14 cellular contexts compared by ENCODE assay signal in genomic region chr9:129480705-129481104, GRCh38.
DNase-seq lines count a peak whose midpoint lies in the region; ATAC-seq, FAIRE-seq and TF ChIP-seq lines count a peak whose summit lies in the region.
"Had no signal": no experiment of that assay in that cellular context is flagged by ENCODE, and none has a peak within 500 bp of the region (broad histone marks: within the 10 kb centered on the region; RNA-seq: fewer than 3 reads in every experiment).

No MANE protein-coding gene starts in this region.

- H4K20me1 ChIP-seq in K562 (replicated peaks; ENCODE audit: control insufficient read depth, insufficient read depth, low read length): no peaks in the 10 kb centered on the region

- peaks cover 5% of the 10 kb centered on the region; the same call in 2 of the 3 replicates for H3K79me2 ChIP-seq in K562 (ENCODE audit: control insufficient read depth, insufficient read depth, low read length)
- H3K79me2 ChIP-seq in mesendoderm (ENCODE audit: control insufficient read depth, insufficient read depth, low read length): no peaks in the 10 kb centered on the region

- peak overlapping the region; percentile 57 for H2BK5ac ChIP-seq in mesendoderm (ENCODE audit: low read length)

- DNase-seq in Calu3: no peak
- DNase-seq in K562 (ENCODE audit: extremely low read depth in 1 of 4, low spot score in 3 of 4): no peak
- no peak for DNase-seq in mesendoderm
- no peak for DNase-seq in NCI-H526 (lab: John Stamatoyannopoulos, UW)
- no peak for DNase-seq in omental fat pad (ENCODE audit: low spot score)
- no peak for DNase-seq in pancreas
- DNase-seq: activated B cell treated with CpG ODN at 0.5 μM for 24 hours; activated T-cell treated with anti-CD3 and anti-CD28 coated beads, Interleukin-2, amount 50 U/mL, for 48 hours; NCI-H2171 treated with DMSO at 0.1 percent for 48 hours; stimulated activated naive CD8-positive, alpha-beta T cell treated with anti-CD3 and anti-CD28 coated beads, Interleukin-15, amount 100 ng/mL, for 72 hours had no signal

- intact Hi-C loops in Calu3 (cut with micrococcal nuclease; ENCODE audit: unreplicated experiment): loop anchor here (10.0 kb wide), 1 partner anchor 66 kb away; no protein-coding TSS in a partner anchor
- intact Hi-C loops in K562 (cut with micrococcal nuclease): loop anchor here (5.0 kb wide), 1 partner anchor 68 kb away; no protein-coding TSS in a partner anchor
- intact Hi-C loops in pancreas (cut with DNase I): loop anchor here in 1 of 3 donors (10.0 kb wide), 1 partner anchor 306 kb away; the partner anchor contains the start of gene IER5L

- H2BK120ac ChIP-seq in mesendoderm (ENCODE audit: low read depth, low read length): no peak overlapping the region

- in situ Hi-C loops in K562 (cut with MboI): loop anchor here (10.0 kb wide), 1 partner anchor 306 kb away; the partner anchor contains the start of gene IER5L

- H3K27me3 ChIP-seq in K562 (ENCODE audit: control insufficient read depth in 2 of 2, insufficient read depth in 2 of 2, low read length in 2 of 2): no peaks in the 10 kb centered on the region
- no peaks in the 10 kb centered on the region for H3K27me3 ChIP-seq in mesendoderm (ENCODE audit: insufficient read depth, low read length, poor library complexity)
- no peaks in the 10 kb centered on the region for H3K27me3 ChIP-seq in subcutaneous abdominal adipose tissue (ENCODE audit: control insufficient read depth in 5 of 5, insufficient read depth in 4 of 5, low read length in 5 of 5)
- no peaks in the 10 kb centered on the region for H3K27me3 ChIP-seq in pancreas

- H3K36me3 Mint-ChIP-seq in Calu3 (ENCODE audit: insufficient read depth, unreplicated experiment): peaks cover 38% of the 10 kb centered on the region

- no TSS peak for BruUV-seq in Calu3 (replicated peaks; lab: Mats Ljungman, UMichigan)
- no TSS peak for BruUV-seq in K562 (replicated peaks; lab: Mats Ljungman, UMichigan)

- CTCF ChIA-PET in Calu3 (lab: Charles Lee) (no interaction called here), K562 (lab: Yijun Ruan, JAX; ENCODE audit: low intra/inter-chr PET ratio) (no interaction called here)

- H3K9me3 ChIP-seq in K562 (replicated peaks; ENCODE audit: control insufficient read depth, insufficient read depth, low read depth, low read length) (0 out of 2 replicates have a peak, but pooled peaks cover under 1% of the 10 kb centered on the region), subcutaneous abdominal adipose tissue (ENCODE audit: control insufficient read depth in 5 of 5, low read length in 5 of 5) (no peaks in the 10 kb centered on the region), pancreas (no peaks in the 10 kb centered on the region)

- peak overlapping the region; percentile 2 for H3K18ac ChIP-seq in mesendoderm (ENCODE audit: low read length)

- H3K4ac ChIP-seq in mesendoderm (ENCODE audit: low read depth, low read length): peak overlapping the region; percentile 87

- no peak overlapping the region for H4K5ac ChIP-seq in mesendoderm (ENCODE audit: low read length)

- H3K4me1 ChIP-seq in K562 (replicated peaks in 1 of 2; ENCODE audit: control insufficient read depth in 2 of 2, insufficient read depth in 2 of 2, low read length in 2 of 2): peaks cover 67 to 78% of the 10 kb centered on the region in 2 experiments
- H3K4me1 ChIP-seq in mesendoderm (ENCODE audit: control insufficient read depth, low read depth, low read length): peaks cover 15% of the 10 kb centered on the region
- H3K4me1 ChIP-seq in subcutaneous abdominal adipose tissue (ENCODE audit: control insufficient read depth in 5 of 5, insufficient read depth in 5 of 5, low read length in 5 of 5): peaks cover 8 to 62% (median 50%) of the 10 kb centered on the region in 5 donors
- H3K4me1 ChIP-seq in pancreas: peaks cover 27 to 35% (median 30%) of the 10 kb centered on the region in 3 donors

- no peaks in the 10 kb centered on the region for H3K36me3 ChIP-seq in K562 (ENCODE audit: control insufficient read depth, insufficient read depth, low read length)
- H3K36me3 ChIP-seq in mesendoderm (ENCODE audit: control insufficient read depth, insufficient read depth, low read length): no peaks in the 10 kb centered on the region
- H3K36me3 ChIP-seq in subcutaneous abdominal adipose tissue (ENCODE audit: control insufficient read depth in 5 of 5, insufficient read depth in 5 of 5, low read length in 5 of 5): no peaks in the 10 kb centered on the region
- no peaks in the 10 kb centered on the region for H3K36me3 ChIP-seq in pancreas

- H3K4me3 ChIP-seq in K562 (no peak overlapping the region), mesendoderm (ENCODE audit: low read length) (no peak overlapping the region), subcutaneous abdominal adipose tissue (ENCODE audit: low read depth in 1 of 5, low read length in 5 of 5) (no peak overlapping the region), pancreas (no peak overlapping the region)

- H3K9ac ChIP-seq in K562 (ENCODE audit: insufficient read depth in 1 of 2, low read depth in 2 of 2, low read length in 2 of 2) (peak overlapping the region; percentile 72 to 92; a peak in 3 of 4 replicates), mesendoderm (ENCODE audit: low read length) (peak overlapping the region; percentile 15), subcutaneous abdominal adipose tissue (ENCODE audit: low read length in 5 of 5) (peak overlapping the region in 1 of 5 donors; percentile 58)

- TF ChIP-seq EP300 in K562 (IDR thresholded peaks at IDR 0.05; ENCODE audit: low read length): no peak

- TF ChIP-seq RAD21 in K562 (CRISPR knock-in tag; conservative IDR thresholded peaks at IDR 0.05 in 1 of 2, IDR thresholded peaks at IDR 0.05 in 1 of 2): no peak

- H3K27ac Mint-ChIP-seq in Calu3 (ENCODE audit: unreplicated experiment): peak overlapping the region; percentile 80
- H3K27ac Mint-ChIP-seq: activated B cell treated with CpG ODN at 0.5 μM for 24 hours had no signal

- H3K79me1 ChIP-seq in mesendoderm (ENCODE audit: low read length): no peaks in the 10 kb centered on the region

- FAIRE-seq in K562 (lab: Jason Lieb, UNC) (no peak), pancreas (lab: Jason Lieb, UNC) (no peak)
- FAIRE-seq: GM19239, RCC 7860 had no signal

- ATAC-seq in K562: 0 out of 3 replicates have a peak, but pooled peaks have one; percentile 4
- ATAC-seq in HG03280 (IDR thresholded peaks at IDR 0.05; ENCODE audit: unreplicated experiment): no peak
- no peak for ATAC-seq in omental fat pad (ENCODE audit: low FRiP score)
- no peak for ATAC-seq in pancreas
- ATAC-seq: stimulated activated naive CD8-positive, alpha-beta T cell treated with anti-CD3 and anti-CD28 coated beads, Interleukin-15, amount 100 ng/mL, for 72 hours had no signal

- TF ChIP-seq CTCF in Calu3 (IDR thresholded peaks at IDR 0.05; ENCODE audit: unreplicated experiment) (no peak), K562 (IDR thresholded peaks at IDR 0.05 in 2 of 3, conservative IDR thresholded peaks at IDR 0.05 in 1 of 3; ENCODE audit: insufficient read depth in 2 of 3, low read depth in 1 of 3, low read length in 3 of 3) (no peak), omental fat pad (IDR thresholded peaks at IDR 0.05) (no peak), pancreas (IDR thresholded peaks at IDR 0.05) (no peak)

- no peak overlapping the region for H4K8ac ChIP-seq in mesendoderm (ENCODE audit: low read depth, low read length)

- H3K9me1 ChIP-seq in K562 (ENCODE audit: control insufficient read depth, insufficient read depth, low read length): no peaks in the 10 kb centered on the region

- H3K9me3 Mint-ChIP-seq in Calu3 (ENCODE audit: low read depth, unreplicated experiment): no peaks in the 10 kb centered on the region
- H3K9me3 Mint-ChIP-seq: activated B cell treated with CpG ODN at 0.5 μM for 24 hours; stimulated activated naive CD8-positive, alpha-beta T cell treated with anti-CD3 and anti-CD28 coated beads, Interleukin-15, amount 100 ng/mL, for 72 hours had no signal

- POLR2A ChIA-PET in K562 (lab: Yijun Ruan, JAX): interaction anchor here (0.6 to 1.5 kb wide), 6 partner anchors 10 to 301 kb away, joined by 3 to 4 read pairs (median 3); no protein-coding TSS in a partner anchor

- peak overlapping the region; percentile 83 for H3K27ac ChIP-seq in K562 (ENCODE audit: extremely low read depth, low read depth, low read length)
- H3K27ac ChIP-seq in mesendoderm (ENCODE audit: low read depth, low read length): no peak overlapping the region
- peak overlapping the region; percentile 100 for H3K27ac ChIP-seq in subcutaneous abdominal adipose tissue (ENCODE audit: low read depth, low read length)
- H3K27ac ChIP-seq in pancreas: peak overlapping the region in 2 of 4 donors; percentile 42 to 100

- TF ChIP-seq POLR2A in K562 (conservative IDR thresholded peaks at IDR 0.05): no peak

- peaks cover 41% of the 10 kb centered on the region for H3K4me1 Mint-ChIP-seq in Calu3 (ENCODE audit: low read depth, unreplicated experiment)

- H3K4me2 ChIP-seq in K562 (ENCODE audit: insufficient read depth, low read length) (peak overlapping the region; percentile 75), mesendoderm (ENCODE audit: low read length) (no peak overlapping the region)

- H3K4me3 Mint-ChIP-seq in Calu3 (ENCODE audit: low read depth, unreplicated experiment): no peak overlapping the region

- H2AK5ac ChIP-seq in mesendoderm (ENCODE audit: low read length): peak overlapping the region; percentile 73

- no peak overlapping the region for H3K23ac ChIP-seq in mesendoderm (ENCODE audit: low read length)

- peak overlapping the region; percentile 52 for H2AFZ ChIP-seq in K562 (ENCODE audit: low read depth, low read length)

- no peaks in the 10 kb centered on the region for H3K27me3 Mint-ChIP-seq in Calu3 (ENCODE audit: unreplicated experiment)

- no peak overlapping the region for H2BK15ac ChIP-seq in mesendoderm (replicated peaks; ENCODE audit: low read depth)

- H3K56ac ChIP-seq in mesendoderm (ENCODE audit: low read length): peak overlapping the region; percentile 72

TF ChIP-seq in K562, 482 proteins besides CTCF, POLR2A, EP300 and RAD21:
- peak; percentile 65; the same call in 1 of the 2 replicates for TF ChIP-seq ESRRA (IDR thresholded peaks at IDR 0.05; ENCODE audit: borderline replicate concordance, low read depth)
- TF ChIP-seq PTBP1 (IDR thresholded peaks at IDR 0.05; ENCODE audit: low read depth, low read length): no peak
